ENCODE assay signal across 6 cellular contexts in the genomic region with DNA sequence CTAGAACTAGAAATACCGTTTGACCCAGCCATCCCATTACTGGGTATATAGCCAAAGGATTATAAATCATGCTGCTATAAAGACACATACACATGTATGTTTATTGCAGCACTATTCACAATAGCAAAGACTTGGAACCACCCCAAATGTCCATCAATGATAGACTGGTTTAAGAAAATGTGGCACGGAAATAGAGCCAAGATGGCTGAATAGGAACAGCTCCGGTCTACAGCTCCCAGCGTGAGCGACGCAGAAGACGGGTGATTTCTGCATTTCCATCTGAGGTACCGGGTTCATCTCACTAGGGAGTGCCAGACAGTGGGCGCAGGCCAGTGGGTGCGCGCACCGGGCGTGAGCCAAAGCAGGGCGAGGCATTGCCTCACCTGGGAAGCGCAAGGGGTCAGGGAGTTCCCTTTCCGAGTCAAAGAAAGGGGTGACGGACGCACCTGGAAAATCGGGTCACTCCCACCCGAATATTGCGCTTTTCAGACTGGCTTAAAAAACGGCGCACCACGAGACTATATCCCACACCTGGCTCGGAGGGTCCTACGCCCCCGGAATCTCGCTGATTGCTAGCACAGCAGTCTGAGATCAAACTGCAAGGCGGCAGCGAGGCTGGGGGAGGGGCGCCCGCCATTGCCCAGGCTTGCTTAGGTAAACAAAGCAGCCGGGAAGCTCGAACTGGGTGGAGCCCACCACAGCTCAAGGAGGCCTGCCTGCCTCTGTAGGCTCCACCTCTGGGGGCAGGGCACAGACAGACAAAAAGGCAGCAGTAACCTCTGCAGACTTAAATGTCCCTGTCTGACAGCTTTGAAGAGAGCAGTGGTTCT. TPM values are rescaled to one million over a fixed set of nuclear protein-coding genes. Genes with fewer than 3 reads are reported as not detected.
DNase-seq lines count a peak whose midpoint lies in the region; TF ChIP-seq lines count a peak whose summit lies in the region.
"Not testable (repeated sequence)": the region's sequence is repeated elsewhere in the genome, so short reads cannot be mapped to it uniquely, and the experiment has no call there.

No MANE protein-coding gene starts in this region.

- not testable (repeated sequence) for H3K9me3 ChIP-seq in ES-I3 (ENCODE audit: control insufficient read depth, insufficient read depth, low read length); HUES48 (ENCODE audit: control insufficient read depth, insufficient read depth, low read length); SK-N-SH; mammary epithelial cell (replicated peaks; ENCODE audit: insufficient read depth, low read length); iPS-18a (ENCODE audit: control insufficient read depth, low read depth, low read length)

- POLR2A ChIA-PET in SK-N-SH (lab: Yijun Ruan, JAX) = not testable (repeated sequence)

- not testable (repeated sequence) for H3K27me3 ChIP-seq in HUES48 (ENCODE audit: control insufficient read depth, insufficient read depth, low read length); mammary epithelial cell (ENCODE audit: insufficient read depth, low read length); iPS-18a (ENCODE audit: control insufficient read depth, insufficient read depth, low read length)
- H3K27me3 ChIP-seq in SK-N-SH (ENCODE audit: insufficient read depth) = peaks cover 32% of the 10 kb centered on the region

- not testable (repeated sequence) for TF ChIP-seq CTCF in SK-N-SH (IDR thresholded peaks at IDR 0.05); mammary epithelial cell (conservative IDR thresholded peaks at IDR 0.05 in 1 of 2, IDR thresholded peaks at IDR 0.05 in 1 of 2; ENCODE audit: extremely low read depth in 1 of 2, insufficient read depth in 1 of 2, low read depth in 1 of 2, low read length in 2 of 2)

- WGBS in SK-N-SH (ENCODE audit: low lambda C conversion rate) = 35% methylated on average over 24 of the region's 34 CpGs
- WGBS in mammary epithelial cell (ENCODE audit: low coverage, missing lambda C conversion rate) = 44% methylated on average over 10 of the region's 34 CpGs

- dilution Hi-C loops in mammary epithelial cell (cut with HindIII; ENCODE audit: low sequenced_read_pairs) = not testable (repeated sequence)

- BruUV-seq in mammary epithelial cell (replicated peaks; lab: Mats Ljungman, UMichigan) = not testable (repeated sequence)

- in situ Hi-C loops in mammary epithelial cell (cut with MboI; ENCODE audit: low sequenced_read_pairs in 2 of 2) = not testable (repeated sequence)

- peak overlapping the region; percentile 32; the same call in 1 of the 2 replicates for H3K4me3 ChIP-seq in HUES48 (ENCODE audit: low read depth, low read length)
- peak overlapping the region; percentile 2 to 25; a peak in 3 of 4 replicates for H3K4me3 ChIP-seq in SK-N-SH (ENCODE audit: low read depth in 2 of 2, low read length in 1 of 2)
- peak overlapping the region in 1 of 3 experiments; percentile 20 for H3K4me3 ChIP-seq in mammary epithelial cell (replicated peaks in 1 of 3; ENCODE audit: insufficient read depth in 1 of 3, low read depth in 2 of 3, low read length in 3 of 3)
- H3K4me3 ChIP-seq in iPS-18a (ENCODE audit: low read length) = peak overlapping the region; percentile 21

- TF ChIP-seq EP300 in SK-N-SH (IDR thresholded peaks at IDR 0.05; ENCODE audit: borderline replicate concordance in 1 of 2, low read depth in 1 of 2, low read length in 1 of 2) = not testable (repeated sequence)

- CTCF ChIA-PET in SK-N-SH (lab: Yijun Ruan, JAX); mammary epithelial cell (lab: Charles Lee; ENCODE audit: low non-redundant PET): not testable (repeated sequence)

- peak overlapping the region; percentile 70 for H2AFZ ChIP-seq in SK-N-SH (ENCODE audit: low read depth)
- peak overlapping the region; percentile 44 for H2AFZ ChIP-seq in mammary epithelial cell (ENCODE audit: low read depth, low read length)

- peak; percentile 30 for DNase-seq in NCI-H748 (lab: John Stamatoyannopoulos, UW; ENCODE audit: unreplicated experiment)
- not testable (repeated sequence) for DNase-seq in SK-N-SH, mammary epithelial cell

- not testable (repeated sequence) for H3F3A ChIP-seq in SK-N-SH (replicated peaks; ENCODE audit: insufficient read depth)

- peak overlapping the region; percentile 48; the same call in 1 of the 2 replicates for H3K9ac ChIP-seq in ES-I3 (ENCODE audit: low read depth, low read length)
- not testable (repeated sequence) for H3K9ac ChIP-seq in HUES48 (ENCODE audit: low read depth, low read length); SK-N-SH; mammary epithelial cell (ENCODE audit: insufficient read depth, low read length); iPS-18a (ENCODE audit: low read length)

- not testable (repeated sequence) for TF ChIP-seq RAD21 in SK-N-SH (IDR thresholded peaks at IDR 0.05; ENCODE audit: low read length)

- not testable (repeated sequence) for H3K27ac ChIP-seq in HUES48 (ENCODE audit: low read depth, low read length); SK-N-SH (ENCODE audit: low read depth in 2 of 2, low read length in 1 of 2); mammary epithelial cell (ENCODE audit: insufficient read depth, low read depth, low read length); iPS-18a (ENCODE audit: low read length)

- H3K79me2 ChIP-seq in SK-N-SH (ENCODE audit: insufficient read depth); mammary epithelial cell (ENCODE audit: insufficient read depth, low read length): not testable (repeated sequence)

- 0 out of 2 replicates have a peak overlapping the region, but pooled peaks have one; percentile 41 for H3K4me2 ChIP-seq in SK-N-SH
- H3K4me2 ChIP-seq in mammary epithelial cell (ENCODE audit: insufficient read depth, low read depth, low read length) = not testable (repeated sequence)

- H4K20me1 ChIP-seq in SK-N-SH (ENCODE audit: insufficient read depth); mammary epithelial cell (ENCODE audit: insufficient read depth, low read length): not testable (repeated sequence)

- H3K9me2 ChIP-seq in SK-N-SH = not testable (repeated sequence)

- H3K4me1 ChIP-seq in ES-I3 (ENCODE audit: insufficient read depth, low read length); HUES48 (ENCODE audit: control insufficient read depth, insufficient read depth, low read length); SK-N-SH (ENCODE audit: control insufficient read depth in 1 of 2, insufficient read depth in 2 of 2, low read depth in 1 of 2, low read length in 1 of 2); mammary epithelial cell (ENCODE audit: insufficient read depth, low read length); iPS-18a (ENCODE audit: control insufficient read depth, low read depth, low read length): not testable (repeated sequence)

- intact Hi-C loops in mammary epithelial cell (cut with micrococcal nuclease) = not testable (repeated sequence)

- not testable (repeated sequence) for H3K36me3 ChIP-seq in ES-I3 (ENCODE audit: insufficient read depth, low read length); HUES48 (ENCODE audit: control insufficient read depth, insufficient read depth, low read length); SK-N-SH (replicated peaks in 1 of 2; ENCODE audit: control insufficient read depth in 1 of 2, insufficient read depth in 2 of 2, low read length in 1 of 2); mammary epithelial cell (ENCODE audit: insufficient read depth, low read length); iPS-18a (ENCODE audit: control insufficient read depth, low read depth, low read length)

RNA-seq across cellular contexts. Expression of gene HYCC1, which starts 21.8 kb away (rescaled TPM):
- polyA plus RNA-seq in SK-N-SH (2012; rRNA removed) = 5.3 and 5.8 TPM in 2 replicates
- polyA plus RNA-seq in SK-N-SH (2012; cell fraction: cytosol; rRNA removed) = 7.4 and 9.4 TPM in 2 replicates
- polyA plus RNA-seq in SK-N-SH (2012; cell fraction: nucleus; rRNA removed) = 5.2 and 6.0 TPM in 2 replicates
- 10 to 100 TPM; 40.5 to 72.5 TPM for total RNA-seq in mammary epithelial cell
- polyA plus RNA-seq in mammary epithelial cell = 40.1 TPM
- 56.3 TPM for polyA minus RNA-seq in mammary epithelial cell
